27 cellular contexts compared by ENCODE assay signal in genomic region chrX:153184787-153185186, GRCh38. TPM values are rescaled to one million over a fixed set of nuclear protein-coding genes. Genes with fewer than 3 reads are reported as not detected.
"Had no signal": no experiment of that assay in that cellular context is flagged by ENCODE, and none has a peak within 500 bp of the region (broad histone marks: within the 10 kb centered on the region; RNA-seq: fewer than 3 reads in every experiment).

No MANE protein-coding gene starts in this region.

- H3K4me2 ChIP-seq: hepatocyte had no signal

- H3K4me1 Mint-ChIP-seq: stimulated activated effector memory CD8-positive, alpha-beta T cell treated with anti-CD3 and anti-CD28 coated beads, Interleukin-12 subunit alpha, Interleukin-12 subunit beta, amount 100 ng/mL, for 72 hours had no signal

- H3K27ac ChIP-seq: dorsolateral prefrontal cortex, hepatocyte, neutrophil, psoas muscle, right lobe of liver, suprapubic skin, thyroid gland, uterus had no signal

- H3K36me3 ChIP-seq: neutrophil, right lobe of liver, suprapubic skin, thyroid gland, uterus had no signal

- ATAC-seq: left colon; mucosa of descending colon; naive thymus-derived CD8-positive, alpha-beta T cell; psoas muscle; right lobe of liver; stimulated activated effector memory CD8-positive, alpha-beta T cell treated with anti-CD3 and anti-CD28 coated beads, Interleukin-12 subunit alpha, Interleukin-12 subunit beta, amount 100 ng/mL, for 72 hours; stimulated activated naive CD8-positive, alpha-beta T cell treated with anti-CD3 and anti-CD28 coated beads, Interleukin-15, Interleukin-2, amounts not matched to agents 100 U/mL and 50 U/mL, for 24 hours had no signal

- H2AFZ ChIP-seq: hepatocyte had no signal

- H3K4me1 ChIP-seq: psoas muscle, right lobe of liver, suprapubic skin, thyroid gland, uterus had no signal

- H3K9me3 Mint-ChIP-seq: stimulated activated effector memory CD8-positive, alpha-beta T cell treated with anti-CD3 and anti-CD28 coated beads, Interleukin-12 subunit alpha, Interleukin-12 subunit beta, amount 100 ng/mL, for 72 hours; type B pancreatic cell had no signal

- FAIRE-seq: kidney had no signal

- H3K9me3 ChIP-seq: mucosa of descending colon, neutrophil, psoas muscle, right lobe of liver, suprapubic skin, thyroid gland, uterus had no signal

- H3K4me3 ChIP-seq: dorsolateral prefrontal cortex, hepatocyte, mucosa of descending colon, psoas muscle, right lobe of liver, suprapubic skin, thyroid gland, uterus had no signal

- DNase-seq: dorsolateral prefrontal cortex; effector CD8-positive, alpha-beta T cell; foreskin melanocyte; head of caudate nucleus; kidney; left colon; mammary epithelial cell; mucosa of descending colon; naive thymus-derived CD8-positive, alpha-beta T cell; psoas muscle; retina; right lobe of liver; stimulated activated CD4-positive, alpha-beta T cell treated with anti-CD3 and anti-CD28 coated beads, Interleukin-4, amount 100 ng/mL, for 1 hour; stimulated activated CD8-positive, alpha-beta memory T cell treated with anti-CD3 and anti-CD28 coated beads, Interleukin-4, amount 100 ng/mL, for 48 hours; stimulated activated naive CD8-positive, alpha-beta T cell treated with anti-CD3 and anti-CD28 coated beads, Interleukin-15, Interleukin-2, amounts not matched to agents 100 U/mL and 50 U/mL, for 24 hours; thyroid gland; uterus had no signal

- H3K27me3 ChIP-seq: hepatocyte, neutrophil, right lobe of liver, suprapubic skin, thyroid gland, uterus had no signal

- H3K79me2 ChIP-seq: hepatocyte had no signal

- H3K36me3 Mint-ChIP-seq: naive thymus-derived CD8-positive, alpha-beta T cell; stimulated activated effector memory CD8-positive, alpha-beta T cell treated with anti-CD3 and anti-CD28 coated beads, Interleukin-12 subunit alpha, Interleukin-12 subunit beta, amount 100 ng/mL, for 72 hours; type B pancreatic cell had no signal

- H3K27ac Mint-ChIP-seq: naive thymus-derived CD8-positive, alpha-beta T cell; stimulated activated effector memory CD8-positive, alpha-beta T cell treated with anti-CD3 and anti-CD28 coated beads, Interleukin-12 subunit alpha, Interleukin-12 subunit beta, amount 100 ng/mL, for 72 hours; type B pancreatic cell had no signal

- H3K4me3 Mint-ChIP-seq: naive thymus-derived CD8-positive, alpha-beta T cell; stimulated activated effector memory CD8-positive, alpha-beta T cell treated with anti-CD3 and anti-CD28 coated beads, Interleukin-12 subunit alpha, Interleukin-12 subunit beta, amount 100 ng/mL, for 72 hours; type B pancreatic cell had no signal

RNA-seq across cellular contexts. Expression of gene MAGEA1, which starts 5.7 kb away (rescaled TPM):
- total RNA-seq: dorsolateral prefrontal cortex; hepatocyte; kidney; left colon; liver; mammary epithelial cell; mesenteric fat pad; mucosa of descending colon; naive thymus-derived CD8-positive, alpha-beta T cell; osteoblast; psoas muscle; right lobe of liver; suprapubic skin; thyroid gland; uterus had no signal
- polyA plus RNA-seq: esophagus; hepatocyte; liver; mammary epithelial cell; naive thymus-derived CD8-positive, alpha-beta T cell; neural cell; psoas muscle had no signal
